ENCODE assay signal across 21 cellular contexts in genomic region chr6:111306104-111306888, GRCh38.
DNase-seq lines count a peak whose midpoint lies in the region; ATAC-seq, FAIRE-seq and TF ChIP-seq lines count a peak whose summit lies in the region.
"Had no signal": no experiment of that assay in that cellular context is flagged by ENCODE, and none has a peak within 500 bp of the region (broad histone marks: within the 10 kb centered on the region; RNA-seq: fewer than 3 reads in every experiment).

No MANE protein-coding gene starts in this region.

- no peaks in the 10 kb centered on the region for H3K9me3 ChIP-seq in Panc1 (ENCODE audit: control insufficient read depth, insufficient read depth, low read depth, low read length)
- H3K9me3 ChIP-seq: prostate gland had no signal

- no peak overlapping the region for H3K56ac ChIP-seq in mesendoderm (ENCODE audit: low read length)

- CTCF ChIA-PET in Calu3 (lab: Charles Lee): interaction anchor here (0.7 kb wide), 1 partner anchor 760 kb away, joined by 4 read pairs; no protein-coding TSS in a partner anchor
- CTCF ChIA-PET in Panc1 (lab: Charles Lee): no interaction called here

- intact Hi-C loops in Calu3 (cut with micrococcal nuclease; ENCODE audit: unreplicated experiment): no loop called here
- intact Hi-C loops in Panc1 (cut with micrococcal nuclease; ENCODE audit: unreplicated experiment): no loop called here

- FAIRE-seq in GM12892 (lab: Jason Lieb, UNC): no peak
- FAIRE-seq: colon, GM18507, HTR-8/SVneo had no signal

- no peaks in the 10 kb centered on the region for H3K4me1 ChIP-seq in Panc1 (ENCODE audit: control insufficient read depth, insufficient read depth, low read length)
- no peaks in the 10 kb centered on the region for H3K4me1 ChIP-seq in mesendoderm (ENCODE audit: control insufficient read depth, low read depth, low read length)
- H3K4me1 ChIP-seq: prostate gland had no signal

- H3K27me3 ChIP-seq in Panc1 (ENCODE audit: control insufficient read depth, insufficient read depth, low read length) (no peaks in the 10 kb centered on the region), mesendoderm (ENCODE audit: insufficient read depth, low read length, poor library complexity) (no peaks in the 10 kb centered on the region)

- POLR2A ChIA-PET in Panc1 (lab: Charles Lee): no interaction called here

- H3K4ac ChIP-seq in mesendoderm (ENCODE audit: low read depth, low read length): no peak overlapping the region

- H3K4me2 ChIP-seq in mesendoderm (ENCODE audit: low read length): no peak overlapping the region
- H3K4me2 ChIP-seq: KMS-11 had no signal

- H3K27me3 Mint-ChIP-seq in Calu3 (ENCODE audit: unreplicated experiment): no peaks in the 10 kb centered on the region
- H3K27me3 Mint-ChIP-seq: activated CD4-positive, alpha-beta T cell treated with anti-CD3 and anti-CD28 coated beads for 36 hours; CD4-positive, CD25-positive, alpha-beta regulatory T cell had no signal

- no peak overlapping the region for H2AK5ac ChIP-seq in mesendoderm (ENCODE audit: low read length)

- no peak for TF ChIP-seq POLR2A in GM12892 (IDR thresholded peaks at IDR 0.05; ENCODE audit: low read depth, low read length)

- H3K23ac ChIP-seq in mesendoderm (ENCODE audit: low read length): no peak overlapping the region

- H3K4me1 Mint-ChIP-seq in Calu3 (ENCODE audit: low read depth, unreplicated experiment): peaks cover 35% of the 10 kb centered on the region
- H3K4me1 Mint-ChIP-seq: stimulated activated effector memory CD8-positive, alpha-beta T cell treated with anti-CD3 and anti-CD28 coated beads, Interleukin-12 subunit alpha, Interleukin-12 subunit beta, amount 100 ng/mL, for 72 hours had no signal

- H3K4me3 Mint-ChIP-seq in Calu3 (ENCODE audit: low read depth, unreplicated experiment): no peak overlapping the region
- H3K4me3 Mint-ChIP-seq: activated CD4-positive, alpha-beta T cell treated with anti-CD3 and anti-CD28 coated beads for 36 hours; activated T-cell treated with anti-CD3 and anti-CD28 coated beads, Interleukin-2, amount 50 U/mL, for 72 hours; CD4-positive, CD25-positive, alpha-beta regulatory T cell; stimulated activated effector memory CD8-positive, alpha-beta T cell treated with anti-CD3 and anti-CD28 coated beads, Interleukin-12 subunit alpha, Interleukin-12 subunit beta, amount 100 ng/mL, for 72 hours had no signal

- no peak overlapping the region for H3K18ac ChIP-seq in mesendoderm (ENCODE audit: low read length)

- no peak overlapping the region for H4K8ac ChIP-seq in mesendoderm (ENCODE audit: low read depth, low read length)

- H3K27ac ChIP-seq in Panc1 (ENCODE audit: low read length) (no peak overlapping the region), mesendoderm (ENCODE audit: low read depth, low read length) (no peak overlapping the region)
- H3K27ac ChIP-seq: KMS-11, prostate gland had no signal

- H3K9me3 Mint-ChIP-seq in Calu3 (ENCODE audit: low read depth, unreplicated experiment): no peaks in the 10 kb centered on the region
- H3K9me3 Mint-ChIP-seq: activated T-cell treated with anti-CD3 and anti-CD28 coated beads, Interleukin-2, amount 50 U/mL, for 72 hours; stimulated activated effector memory CD8-positive, alpha-beta T cell treated with anti-CD3 and anti-CD28 coated beads, Interleukin-12 subunit alpha, Interleukin-12 subunit beta, amount 100 ng/mL, for 72 hours had no signal

- peaks cover 16% of the 10 kb centered on the region for H3K36me3 ChIP-seq in Panc1 (ENCODE audit: control insufficient read depth, insufficient read depth, low read length)
- H3K36me3 ChIP-seq in mesendoderm (ENCODE audit: control insufficient read depth, insufficient read depth, low read length): no peaks in the 10 kb centered on the region

- no CpG with 5 or more reads among the region's 8 CpGs for WGBS in mesendoderm (ENCODE audit: extremely low coverage, insufficient coverage, low lambda C conversion rate)

- H2BK5ac ChIP-seq in mesendoderm (ENCODE audit: low read length): no peak overlapping the region

- no peak overlapping the region for H3K9ac ChIP-seq in mesendoderm (ENCODE audit: low read length)
- H3K9ac ChIP-seq: KMS-11 had no signal

- no peak overlapping the region for H2BK120ac ChIP-seq in mesendoderm (ENCODE audit: low read depth, low read length)

- H2BK15ac ChIP-seq in mesendoderm (replicated peaks; ENCODE audit: low read depth): no peak overlapping the region

- in situ Hi-C loops in Panc1 (cut with HindIII; ENCODE audit: low pct_unique_long_range_greater_than_20kb, low sequenced_read_pairs): no loop called here

- no peaks in the 10 kb centered on the region for H3K79me2 ChIP-seq in mesendoderm (ENCODE audit: control insufficient read depth, insufficient read depth, low read length)

- BruUV-seq in Calu3 (replicated peaks; lab: Mats Ljungman, UMichigan) (no TSS peak), Panc1 (replicated peaks; lab: Mats Ljungman, UMichigan) (no TSS peak)

- peaks cover 6% of the 10 kb centered on the region for H3K36me3 Mint-ChIP-seq in Calu3 (ENCODE audit: insufficient read depth, unreplicated experiment)

- H4K5ac ChIP-seq in mesendoderm (ENCODE audit: low read length): no peak overlapping the region

- no peak overlapping the region for H3K4me3 ChIP-seq in Panc1 (ENCODE audit: low read depth in 2 of 2, low read length in 2 of 2)
- no peak overlapping the region for H3K4me3 ChIP-seq in epithelial cell of esophagus (ENCODE audit: low read length)
- no peak overlapping the region for H3K4me3 ChIP-seq in mesendoderm (ENCODE audit: low read length)
- H3K4me3 ChIP-seq: prostate gland had no signal

- ATAC-seq in Panc1 (peak; percentile 50; the same call in 1 of the 2 replicates), HG03108 (IDR thresholded peaks at IDR 0.05; ENCODE audit: unreplicated experiment) (no peak)
- ATAC-seq: activated CD4-positive, alpha-beta T cell treated with anti-CD3 and anti-CD28 coated beads for 36 hours; activated naive CD4-positive, alpha-beta T cell treated with anti-CD3 and anti-CD28 coated beads, Interleukin-2, amount 50 U/mL, for 72 hours; activated T-cell treated with anti-CD3 and anti-CD28 coated beads, Interleukin-2, amount 50 U/mL, for 72 hours; left ventricle myocardium superior; stimulated activated effector memory CD8-positive, alpha-beta T cell treated with anti-CD3 and anti-CD28 coated beads, Interleukin-12 subunit alpha, Interleukin-12 subunit beta, amount 100 ng/mL, for 72 hours had no signal

- DNase-seq in Calu3 (peak; percentile 22), Panc1 (ENCODE audit: low read depth, low spot score) (no peak), epithelial cell of esophagus (ENCODE audit: low read depth) (peak; percentile 69), mesendoderm (peak; percentile 39), GM12892 (ENCODE audit: insufficient read length) (no peak), NCI-H2171 (lab: John Stamatoyannopoulos, UW) (no peak), NCI-H510A treated with DMSO at 0.1 percent for 48 hours (lab: John Stamatoyannopoulos, UW) (no peak)
- DNase-seq: activated CD4-positive, alpha-beta T cell treated with anti-CD3 and anti-CD28 coated beads for 36 hours; activated T-cell treated with anti-CD3 and anti-CD28 coated beads, Interleukin-2, amount 50 U/mL, for 72 hours; CD4-positive, CD25-positive, alpha-beta regulatory T cell; left ventricle myocardium superior; SHP77 treated with DMSO at 0.1 percent for 48 hours; stimulated activated CD4-positive, alpha-beta T cell treated with anti-CD3 and anti-CD28 coated beads, Interleukin-2, amount 100 ng/mL, for 24 hours had no signal

- peak overlapping the region; percentile 2 for H3K27ac Mint-ChIP-seq in Calu3 (ENCODE audit: unreplicated experiment)
- H3K27ac Mint-ChIP-seq: activated CD4-positive, alpha-beta T cell treated with anti-CD3 and anti-CD28 coated beads for 36 hours; activated T-cell treated with anti-CD3 and anti-CD28 coated beads, Interleukin-2, amount 50 U/mL, for 72 hours; stimulated activated effector memory CD8-positive, alpha-beta T cell treated with anti-CD3 and anti-CD28 coated beads, Interleukin-12 subunit alpha, Interleukin-12 subunit beta, amount 100 ng/mL, for 72 hours had no signal

- no peaks in the 10 kb centered on the region for H3K79me1 ChIP-seq in mesendoderm (ENCODE audit: low read length)

- TF ChIP-seq CTCF in Calu3 (IDR thresholded peaks at IDR 0.05; ENCODE audit: unreplicated experiment) (no peak), Panc1 (IDR thresholded peaks at IDR 0.05) (no peak), epithelial cell of esophagus (IDR thresholded peaks at IDR 0.05; ENCODE audit: insufficient read depth, low read depth, low read length, missing control alignments) (no peak)

Comparison
In these comparisons a context has a peak if more than half of its experiments do, and no peak if none do; other contexts are left out.
1. DNase-seq: peak in Calu3 (single experiment), epithelial cell of esophagus (single experiment) and mesendoderm (single experiment); none in Panc1 (single experiment), GM12892 (single experiment), NCI-H2171 (single experiment) and NCI-H510A treated with DMSO at 0.1 percent for 48 hours (single experiment).